25 cellular contexts compared by ENCODE assay signal in the genomic region with DNA sequence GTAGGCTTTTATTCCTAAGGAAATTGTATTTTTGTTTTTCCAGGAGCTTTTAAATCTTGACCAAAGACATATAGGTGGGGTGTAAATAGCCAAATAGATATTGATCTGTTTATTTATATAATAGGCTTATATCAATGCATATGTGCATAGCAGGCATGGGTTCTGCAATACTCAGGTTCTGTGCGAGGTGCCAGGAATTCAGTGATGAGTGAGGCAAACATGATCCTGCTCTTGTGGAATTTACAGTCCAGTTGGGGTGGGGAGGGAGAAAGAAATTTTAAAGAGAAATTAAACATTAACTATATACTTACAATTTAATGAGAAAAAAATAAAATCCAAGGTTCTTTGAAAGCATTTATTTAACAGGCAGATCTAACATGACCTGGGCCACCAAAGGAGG.
DNase-seq lines count a peak whose midpoint lies in the region; ATAC-seq and TF ChIP-seq lines count a peak whose summit lies in the region.
"Had no signal": no experiment of that assay in that cellular context is flagged by ENCODE, and none has a peak within 500 bp of the region (broad histone marks: within the 10 kb centered on the region; RNA-seq: fewer than 3 reads in every experiment).

No MANE protein-coding gene starts in this region.

- no peak for ATAC-seq in activated naive CD4-positive, alpha-beta T cell treated with anti-CD3 and anti-CD28 coated beads, Interleukin-2, amount 50 U/mL, for 72 hours
- no peak for ATAC-seq in T-cell (replicated peaks in 1 of 4)
- ATAC-seq in HG02938 (IDR thresholded peaks at IDR 0.05; ENCODE audit: unreplicated experiment), result no peak

- no peaks in the 10 kb centered on the region for H3K27me3 Mint-ChIP-seq in T-cell
- no peaks in the 10 kb centered on the region for H3K27me3 Mint-ChIP-seq in type B pancreatic cell
- H3K27me3 Mint-ChIP-seq: dendritic cell treated with granulocyte-macrophage colony-stimulating factor and Interleukin-4, amounts not matched to agents 40 ng/mL and 50 ng/mL, for 4 days had no signal

- H3K4me1 Mint-ChIP-seq in T-cell (peaks cover 64 to 89% (median 72%) of the 10 kb centered on the region in 3 donors), type B pancreatic cell (ENCODE audit: unreplicated experiment) (peaks cover 37% of the 10 kb centered on the region)

- H3K27ac ChIP-seq in epithelial cell of prostate, result peak overlapping the region; percentile 97
- H3K27ac ChIP-seq: breast epithelium, KMS-11, skin epidermis, suprapubic skin had no signal

- H3K27ac Mint-ChIP-seq in activated naive CD4-positive, alpha-beta T cell treated with anti-CD3 and anti-CD28 coated beads, Interleukin-2, amount 50 U/mL, for 72 hours, result peak overlapping the region; percentile 24 to 76
- H3K27ac Mint-ChIP-seq in T-cell, result peak overlapping the region; percentile 57 to 77
- H3K27ac Mint-ChIP-seq in type B pancreatic cell, result peak overlapping the region; percentile 90
- H3K27ac Mint-ChIP-seq: dendritic cell treated with granulocyte-macrophage colony-stimulating factor and Interleukin-4, amounts not matched to agents 40 ng/mL and 50 ng/mL, for 4 days; nephron progenitor cell had no signal

- no peak for DNase-seq in activated naive CD4-positive, alpha-beta T cell treated with anti-CD3 and anti-CD28 coated beads, Interleukin-2, amount 50 U/mL, for 72 hours (ENCODE audit: low spot score in 2 of 2)
- DNase-seq in activated naive CD4-positive, alpha-beta T cell (lab: John Stamatoyannopoulos, UW), result no peak
- no peak for DNase-seq in T-cell
- no peak for DNase-seq in epithelial cell of prostate (ENCODE audit: low read depth, low spot score)
- no peak for DNase-seq in type B pancreatic cell (ENCODE audit: extremely low spot score, unreplicated experiment)
- DNase-seq in iPS-NIHi7 (ENCODE audit: extremely low spot score), result no peak
- no peak for DNase-seq in amygdala (lab: John Stamatoyannopoulos, UW)
- DNase-seq: activated CD4-positive, alpha-beta T cell treated with anti-CD3 and anti-CD28 coated beads for 1 hour; COR-L47; foreskin melanocyte; hypothalamus; mesendoderm; MV-4-11; NCI-H1930; NCI-H446 treated with DMSO at 0.1 percent for 48 hours; nephron progenitor cell; Peyer's patch; posterior cingulate gyrus; stimulated activated CD4-positive, alpha-beta T cell treated with anti-CD3 and anti-CD28 coated beads, Interleukin-2, amount 100 ng/mL, for 48 hours had no signal

- CTCF ChIA-PET in T-cell (lab: Charles Lee), result interaction anchor here in 1 of 2 donors (0.6 kb wide), 2 partner anchors 11 to 47 kb away, joined by 3 read pairs; no protein-coding TSS in a partner anchor

- no peaks in the 10 kb centered on the region for H3K9me3 Mint-ChIP-seq in activated naive CD4-positive, alpha-beta T cell treated with anti-CD3 and anti-CD28 coated beads, Interleukin-2, amount 50 U/mL, for 72 hours
- H3K9me3 Mint-ChIP-seq in T-cell (no peaks in the 10 kb centered on the region), type B pancreatic cell (no peaks in the 10 kb centered on the region)
- H3K9me3 Mint-ChIP-seq: dendritic cell treated with granulocyte-macrophage colony-stimulating factor and Interleukin-4, amounts not matched to agents 40 ng/mL and 50 ng/mL, for 4 days; nephron progenitor cell had no signal

- no peak for TF ChIP-seq CTCF in type B pancreatic cell (conservative IDR thresholded peaks at IDR 0.05)

- peaks cover 42 to 82% of the 10 kb centered on the region in 2 donors for H3K36me3 Mint-ChIP-seq in activated naive CD4-positive, alpha-beta T cell treated with anti-CD3 and anti-CD28 coated beads, Interleukin-2, amount 50 U/mL, for 72 hours
- H3K36me3 Mint-ChIP-seq in T-cell (peaks cover 73% of the 10 kb centered on the region), type B pancreatic cell (peaks cover 5% of the 10 kb centered on the region)

- POLR2A ChIA-PET in T-cell (lab: Charles Lee), result interaction anchor here in 1 of 2 donors (1.0 kb wide), 1 partner anchor 46 kb away, joined by 3 read pairs; no protein-coding TSS in a partner anchor

- H3K4me3 Mint-ChIP-seq in T-cell (no peak overlapping the region), type B pancreatic cell (peak overlapping the region; percentile 5)
- H3K4me3 Mint-ChIP-seq: dendritic cell treated with granulocyte-macrophage colony-stimulating factor and Interleukin-4, amounts not matched to agents 40 ng/mL and 50 ng/mL, for 4 days; nephron progenitor cell had no signal
